In the genomic region with DNA sequence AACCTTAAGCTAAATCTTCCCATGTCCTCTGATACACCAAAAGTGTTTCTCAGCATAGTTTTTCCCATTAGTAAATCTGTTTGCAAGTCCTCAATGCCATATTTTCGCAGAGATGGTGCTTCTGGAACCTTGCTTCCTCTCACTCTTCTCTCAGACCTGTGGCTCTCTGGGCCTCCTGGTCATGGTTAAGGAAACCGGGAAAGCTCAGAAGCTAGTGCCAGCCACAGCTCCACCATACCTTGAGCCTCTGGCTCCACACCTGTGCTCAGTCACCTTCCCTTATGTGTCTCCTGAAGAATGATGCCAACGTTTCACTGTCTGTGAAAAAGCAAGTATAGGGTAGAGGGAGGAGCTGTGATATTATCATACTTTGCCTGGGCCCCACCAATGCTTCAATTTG, we compare ENCODE assay signal across 5 cellular contexts.
"Had no signal": no experiment of that assay in that cellular context is flagged by ENCODE, and none has a peak within 500 bp of the region (broad histone marks: within the 10 kb centered on the region; RNA-seq: fewer than 3 reads in every experiment).

No MANE protein-coding gene starts in this region.

- H3K27ac Mint-ChIP-seq: H9 had no signal

- H3K27ac ChIP-seq: GM23248 had no signal

- H3K9ac ChIP-seq: GM23248 had no signal

- DNase-seq: GM23248, GOT3, H9, HCEC 1CT, IMR-90 had no signal

- H3K4me3 Mint-ChIP-seq: H9 had no signal

- H3K4me3 ChIP-seq: GM23248 had no signal
